21 cellular contexts compared by ENCODE assay signal in genomic region chr2:46308081-46308480, GRCh38. TPM values are rescaled to one million over a fixed set of nuclear protein-coding genes. Genes with fewer than 3 reads are reported as not detected.
DNase-seq lines count a peak whose midpoint lies in the region; ATAC-seq, FAIRE-seq and TF ChIP-seq lines count a peak whose summit lies in the region.
"Had no signal": no experiment of that assay in that cellular context is flagged by ENCODE, and none has a peak within 500 bp of the region (broad histone marks: within the 10 kb centered on the region; RNA-seq: fewer than 3 reads in every experiment).

No MANE protein-coding gene starts in this region.

- FAIRE-seq in keratinocyte (lab: Jason Lieb, UNC) = no peak
- FAIRE-seq in frontal cortex (lab: Jason Lieb, UNC) = no peak
- FAIRE-seq: GM18507, TTC549 had no signal

- peaks cover 13% of the 10 kb centered on the region for H3K9me2 ChIP-seq in GM23338 (ENCODE audit: insufficient read depth)

- peaks cover 6% of the 10 kb centered on the region; the same call in 2 of the 3 replicates for H3K9me3 Mint-ChIP-seq in GM23338

- TF ChIP-seq CTCF in GM23338 (conservative IDR thresholded peaks at IDR 0.05; ENCODE audit: low read depth in 2 of 2) = peak in 1 of 2 experiments; percentile 13; a peak in 1 of 4 replicates
- TF ChIP-seq CTCF in Peyer's patch (IDR thresholded peaks at IDR 0.05) = no peak
- no peak for TF ChIP-seq CTCF in keratinocyte (optimal IDR thresholded peaks at IDR 0.05 in 1 of 3, IDR thresholded peaks at IDR 0.05 in 1 of 3, conservative IDR thresholded peaks at IDR 0.05 in 1 of 3; ENCODE audit: extremely low read depth in 1 of 3, insufficient read depth in 2 of 3, low read length in 3 of 3)
- no peak for TF ChIP-seq CTCF in smooth muscle cell (IDR thresholded peaks at IDR 0.05; ENCODE audit: borderline replicate concordance, insufficient read depth, poor library complexity, severe bottlenecking)
- TF ChIP-seq CTCF in mucosa of descending colon (IDR thresholded peaks at IDR 0.05) = no peak

- ATAC-seq in GM23338 (peak; percentile 57), mucosa of descending colon (no peak)
- ATAC-seq: activated naive CD8-positive, alpha-beta T cell treated with anti-CD3 and anti-CD28 coated beads, Interleukin-2, amount 50 U/mL, for 24 hours had no signal

- H3K4me2 ChIP-seq in GM23338 (no peak overlapping the region), keratinocyte (ENCODE audit: control insufficient read depth, extremely low read depth, insufficient read depth, low read depth, low read length) (no peak overlapping the region), smooth muscle cell (peak overlapping the region; percentile 32)

- peaks cover 7% of the 10 kb centered on the region for H3K27me3 Mint-ChIP-seq in GM23338 (ENCODE audit: insufficient read depth, low read depth, poor library complexity)

- peaks cover 26% of the 10 kb centered on the region for H3K4me1 Mint-ChIP-seq in GM23338

- intact Hi-C loops in mucosa of descending colon (cut with DNase I, micrococcal nuclease) = loop anchor here in 1 of 2 donors (10.0 kb wide), 1 partner anchor 47 kb away; no protein-coding TSS in a partner anchor

- H3K4me3 ChIP-seq in GM23338 = no peak overlapping the region
- H3K4me3 ChIP-seq in Peyer's patch = peak overlapping the region in 1 of 4 donors; percentile 37
- H3K4me3 ChIP-seq in keratinocyte (ENCODE audit: control insufficient read depth in 2 of 3, extremely low read depth in 1 of 3, insufficient read depth in 2 of 3, low read depth in 1 of 3, low read length in 3 of 3) = no peak overlapping the region
- no peak overlapping the region for H3K4me3 ChIP-seq in smooth muscle cell
- no peak overlapping the region for H3K4me3 ChIP-seq in mucosa of descending colon
- H3K4me3 ChIP-seq: SJCRH30 had no signal

- no peaks in the 10 kb centered on the region for H4K20me1 ChIP-seq in GM23338 (replicated peaks; ENCODE audit: insufficient read depth)
- no peaks in the 10 kb centered on the region for H4K20me1 ChIP-seq in keratinocyte (ENCODE audit: control insufficient read depth, extremely low read depth, insufficient read depth, low read length)
- H4K20me1 ChIP-seq in smooth muscle cell (ENCODE audit: low read depth) = peaks cover 84% of the 10 kb centered on the region

- DNase-seq in GM23338 (ENCODE audit: low spot score) (no peak), Peyer's patch (no peak), keratinocyte (ENCODE audit: low read depth, low spot score) (no peak), smooth muscle cell (lab: John Stamatoyannopoulos, UW; ENCODE audit: unreplicated experiment) (no peak), KG1 (lab: John Stamatoyannopoulos, UW) (no peak), hepatic stellate cell (ENCODE audit: low spot score) (no peak), mucosa of descending colon (no peak), frontal cortex (ENCODE audit: low spot score in 2 of 2) (no peak)
- DNase-seq: activated CD8-positive, alpha-beta memory T cell treated with anti-CD3 and anti-CD28 coated beads, Interleukin-2, amount 50 U/mL, for 4 hours; activated naive CD8-positive, alpha-beta T cell treated with anti-CD3 and anti-CD28 coated beads, Interleukin-2, amount 50 U/mL, for 24 hours; GDM1; H9; mesendoderm; NCI-H526 treated with DMSO at 0.1 percent for 48 hours; posterior cingulate gyrus; SJCRH30; stimulated activated CD4-positive, alpha-beta T cell treated with anti-CD3 and anti-CD28 coated beads, Interleukin-4, amount 100 ng/mL, for 4 hours; stimulated activated naive CD4-positive, alpha-beta T cell had no signal

- H3K9me1 ChIP-seq in keratinocyte (ENCODE audit: control insufficient read depth, extremely low read depth, insufficient read depth, low read length) = no peaks in the 10 kb centered on the region

- H3K4me3 Mint-ChIP-seq in GM23338 = no peak overlapping the region
- H3K4me3 Mint-ChIP-seq: activated naive CD8-positive, alpha-beta T cell treated with anti-CD3 and anti-CD28 coated beads, Interleukin-2, amount 50 U/mL, for 24 hours; CD14-positive monocyte; H9 had no signal

- H3K9me3 ChIP-seq in Peyer's patch = no peaks in the 10 kb centered on the region
- no peaks in the 10 kb centered on the region for H3K9me3 ChIP-seq in keratinocyte (ENCODE audit: control insufficient read depth, low read depth, low read length)
- no peaks in the 10 kb centered on the region for H3K9me3 ChIP-seq in smooth muscle cell (replicated peaks; ENCODE audit: low read depth)
- no peaks in the 10 kb centered on the region for H3K9me3 ChIP-seq in mucosa of descending colon

- no peaks in the 10 kb centered on the region for H3F3A ChIP-seq in GM23338 (replicated peaks; ENCODE audit: low read depth)
- H3F3A ChIP-seq in smooth muscle cell (ENCODE audit: low read depth) = peaks cover 18% of the 10 kb centered on the region

- H3K36me3 ChIP-seq in GM23338 (ENCODE audit: insufficient read depth) (no peaks in the 10 kb centered on the region), Peyer's patch (no peaks in the 10 kb centered on the region), keratinocyte (ENCODE audit: control insufficient read depth in 2 of 2, extremely low read depth in 1 of 2, insufficient read depth in 2 of 2, low read length in 2 of 2) (peaks cover 8 to 12% of the 10 kb centered on the region in 2 experiments), smooth muscle cell (ENCODE audit: low read depth) (no peaks in the 10 kb centered on the region), mucosa of descending colon (ENCODE audit: low read depth) (no peaks in the 10 kb centered on the region)
- H3K36me3 ChIP-seq: SJCRH30 had no signal

- dilution Hi-C loops in keratinocyte (cut with MboI; ENCODE audit: extremely low pct_ligation_motif_present, low sequenced_read_pairs) = no loop called here

- H3K4me1 ChIP-seq in GM23338 (ENCODE audit: insufficient read depth) (peaks cover 35% of the 10 kb centered on the region), Peyer's patch (peaks cover 0 to 92% (median 11%) of the 10 kb centered on the region in 4 donors), keratinocyte (ENCODE audit: control insufficient read depth, extremely low read depth, insufficient read depth, low read length) (peaks cover 67% of the 10 kb centered on the region), smooth muscle cell (ENCODE audit: low read depth) (peaks cover 5% of the 10 kb centered on the region), mucosa of descending colon (ENCODE audit: low read depth) (peaks cover 46% of the 10 kb centered on the region)
- H3K4me1 ChIP-seq: SJCRH30 had no signal

- peaks cover 12% of the 10 kb centered on the region; the same call in 2 of the 3 replicates for H3K36me3 Mint-ChIP-seq in GM23338 (ENCODE audit: low read depth)
- H3K36me3 Mint-ChIP-seq: CD14-positive monocyte had no signal

- no peak for TF ChIP-seq POLR2A in Peyer's patch (IDR thresholded peaks at IDR 0.05)

- H3K9ac ChIP-seq in keratinocyte (ENCODE audit: control insufficient read depth, extremely low read depth, insufficient read depth, low read length) (no peak overlapping the region), smooth muscle cell (ENCODE audit: low read depth) (no peak overlapping the region)

- H2AFZ ChIP-seq in GM23338 (no peak overlapping the region), keratinocyte (ENCODE audit: control insufficient read depth, low read length) (no peak overlapping the region), smooth muscle cell (ENCODE audit: low read depth) (no peak overlapping the region)

- H3K79me2 ChIP-seq in GM23338 (replicated peaks; ENCODE audit: insufficient read depth) (no peaks in the 10 kb centered on the region), keratinocyte (ENCODE audit: control insufficient read depth, insufficient read depth, low read length) (peaks cover 81% of the 10 kb centered on the region), smooth muscle cell (ENCODE audit: low read depth) (peaks cover 100% of the 10 kb centered on the region)

- peaks cover 8% of the 10 kb centered on the region; the same call in 1 of the 2 replicates for H3K27me3 ChIP-seq in GM23338 (ENCODE audit: insufficient read depth)
- no peaks in the 10 kb centered on the region for H3K27me3 ChIP-seq in Peyer's patch
- no peaks in the 10 kb centered on the region for H3K27me3 ChIP-seq in keratinocyte (ENCODE audit: control insufficient read depth, extremely low read depth, insufficient read depth, low read length)
- no peaks in the 10 kb centered on the region for H3K27me3 ChIP-seq in smooth muscle cell (ENCODE audit: low read depth)
- H3K27me3 ChIP-seq: SJCRH30 had no signal

- no peak overlapping the region for H3K27ac ChIP-seq in GM23338 (ENCODE audit: low read depth)
- H3K27ac ChIP-seq in Peyer's patch = peak overlapping the region in 3 of 4 donors; percentile 56 to 93 (median 85)
- peak overlapping the region; percentile 78 for H3K27ac ChIP-seq in keratinocyte (ENCODE audit: control insufficient read depth, insufficient read depth, low read length)
- peak overlapping the region; percentile 88 for H3K27ac ChIP-seq in smooth muscle cell (ENCODE audit: low read depth)
- H3K27ac ChIP-seq: SJCRH30 had no signal

- WGBS in smooth muscle cell (ENCODE audit: low lambda C conversion rate) = 70% methylated on average over 2 of the region's 2 CpGs

- no peak overlapping the region for H3K27ac Mint-ChIP-seq in GM23338
- H3K27ac Mint-ChIP-seq: activated naive CD8-positive, alpha-beta T cell treated with anti-CD3 and anti-CD28 coated beads, Interleukin-2, amount 50 U/mL, for 24 hours; CD14-positive monocyte; H9 had no signal

TF ChIP-seq in GM23338, 12 proteins besides CTCF, POLR2A, EP300 and RAD21 (continues in another document):
- TF ChIP-seq EZH2phosphoT487 (IDR thresholded peaks at IDR 0.05; ENCODE audit: unreplicated experiment) (no peak), EZH2 (IDR thresholded peaks at IDR 0.05; ENCODE audit: low read depth, unreplicated experiment) (no peak)

RNA-seq across cellular contexts. Expression of gene EPAS1, which starts 10.9 kb away (rescaled TPM):
- total RNA-seq in GM23338 (2014; rRNA removed; shearing (Covaris generic)) = 5.4 and 5.7 TPM in 2 replicates
- 0.52 and 0.68 TPM in 2 replicates for polyA plus RNA-seq in GM23338 (2016; fragmentation: Nextera tagmentation; extraction: Ambion mirVana)
- total RNA-seq in Peyer's patch = 100 to 1,000 TPM; 114 to 240 (median 196) TPM
- 91.0 to 153 TPM (median 96.7 TPM) in 3 replicates for polyA plus RNA-seq in keratinocyte
- polyA plus RNA-seq in keratinocyte (2011; ENCODE audit: low read depth) = 38.1 TPM
- 102 and 135 TPM in 2 replicates for polyA plus RNA-seq in keratinocyte (2011; cell fraction: cytosol; rRNA removed)
- 154 and 178 TPM in 2 replicates for polyA plus RNA-seq in keratinocyte (2011; cell fraction: nucleus; rRNA removed)
- polyA plus RNA-seq in keratinocyte (2012; ENCODE audit: low replicate concordance) = 76.1 and 76.9 TPM in 2 replicates
- polyA minus RNA-seq in keratinocyte = 99.9 to 166 TPM (median 147 TPM) in 3 replicates
- 168 TPM for polyA minus RNA-seq in keratinocyte (2011; cell fraction: cytosol; rRNA and poly(A)+ RNA removed)
- polyA minus RNA-seq in keratinocyte (2011; cell fraction: nucleus; rRNA and poly(A)+ RNA removed) = 123 and 210 TPM in 2 replicates
- 57.5 and 91.6 TPM in 2 replicates for total RNA-seq in smooth muscle cell
- 31.7 and 61.5 TPM in 2 replicates for polyA plus RNA-seq in smooth muscle cell
- 100 to 1,000 TPM; 126 to 251 (median 150) TPM for total RNA-seq in mucosa of descending colon
- total RNA-seq in frontal cortex = 3.7 TPM
